Comparison of ENCODE assay signal across 1 cellular context in the genomic region with DNA sequence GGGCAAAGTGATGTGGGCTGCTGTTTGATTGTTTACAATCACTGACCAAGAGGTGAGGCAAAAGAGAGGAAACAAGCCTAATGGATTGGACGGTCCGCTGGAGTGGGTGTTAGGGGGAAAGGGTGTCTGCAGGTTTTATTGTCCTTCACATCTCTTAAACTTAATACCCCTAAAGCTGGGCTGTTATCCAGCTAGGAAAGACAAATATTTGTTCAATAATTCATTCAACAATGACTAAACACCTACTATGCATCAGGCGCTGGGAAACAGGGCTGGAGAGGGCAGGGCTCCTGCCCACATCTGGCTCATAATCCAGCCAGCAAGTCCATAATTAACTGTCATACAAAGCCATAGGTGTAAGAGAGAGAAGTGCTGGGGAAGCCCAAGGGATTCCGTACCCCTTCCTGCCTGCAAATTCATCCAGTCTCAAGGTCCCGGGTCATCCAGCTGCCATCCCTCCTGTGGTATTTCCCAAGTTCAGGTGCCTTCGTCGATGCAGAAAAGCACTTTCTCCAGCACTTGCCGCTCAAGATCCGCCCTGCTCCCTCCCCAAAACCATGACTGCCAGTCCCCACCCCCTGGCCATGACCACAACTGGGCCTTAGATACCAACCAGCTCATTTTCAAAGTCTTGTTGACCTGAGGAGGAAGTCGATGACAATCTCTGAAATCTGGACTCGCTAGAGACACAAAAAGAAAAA.
TF ChIP-seq lines count a peak whose summit lies in the region.

No MANE protein-coding gene starts in this region.

TF ChIP-seq in HepG2, 621 proteins besides CTCF, POLR2A, EP300 and RAD21:
- TF ChIP-seq ISX (CRISPR knock-in tag; conservative IDR thresholded peaks at IDR 0.05) (no peak), FOSL2 (CRISPR knock-in tag; IDR thresholded peaks at IDR 0.05) (0 out of 2 replicates have a peak, but pooled peaks have one; percentile 22), SOX13 (IDR thresholded peaks at IDR 0.05) (no peak), SOX13 (CRISPR knock-in tag; conservative IDR thresholded peaks at IDR 0.05 in 1 of 2, IDR thresholded peaks at IDR 0.05 in 1 of 2) (0 out of 4 replicates have a peak, but pooled peaks of 1 of the 2 experiments have one; percentile 7), ZNF746 (CRISPR knock-in tag; IDR thresholded peaks at IDR 0.05) (no peak), TBX2 (CRISPR knock-in tag; IDR thresholded peaks at IDR 0.05; ENCODE audit: borderline replicate concordance) (0 out of 2 replicates have a peak, but pooled peaks have one; percentile 18), ZKSCAN1 (IDR thresholded peaks at IDR 0.05; ENCODE audit: low read length) (peak; percentile 60; the same call in 1 of the 2 replicates)
